In the genomic region with DNA sequence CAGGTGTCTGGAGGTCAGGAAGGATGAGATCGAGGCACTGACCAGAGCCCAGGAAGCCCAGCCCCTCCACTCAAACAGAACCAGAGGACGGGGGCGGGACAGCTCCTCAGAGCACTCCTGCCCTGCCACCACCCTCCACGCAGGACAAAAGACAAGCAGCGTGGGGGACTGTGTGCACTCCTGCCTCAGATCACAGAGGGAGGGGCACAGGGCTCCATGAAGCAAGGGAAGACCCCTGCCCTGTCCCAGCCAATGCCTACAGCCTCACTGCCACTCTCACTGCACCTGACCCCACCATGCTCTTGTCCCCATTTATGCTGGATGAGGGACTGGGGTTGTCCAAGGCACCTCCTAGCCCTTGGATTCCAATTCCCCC, we compare ENCODE assay signal across 17 cellular contexts.
DNase-seq lines count a peak whose midpoint lies in the region; ATAC-seq, FAIRE-seq and TF ChIP-seq lines count a peak whose summit lies in the region.
"Had no signal": no experiment of that assay in that cellular context is flagged by ENCODE, and none has a peak within 500 bp of the region (broad histone marks: within the 10 kb centered on the region; RNA-seq: fewer than 3 reads in every experiment).

No MANE protein-coding gene starts in this region.

- H3K9me3 ChIP-seq in left ventricle myocardium inferior (replicated peaks) (no peaks in the 10 kb centered on the region), endothelial cell of umbilical vein (replicated peaks; ENCODE audit: control insufficient read depth, insufficient read depth, low read length) (no peaks in the 10 kb centered on the region), upper lobe of right lung (no peaks in the 10 kb centered on the region), esophagus squamous epithelium (no peaks in the 10 kb centered on the region)
- H3K9me3 ChIP-seq: breast epithelium, heart left ventricle, right lobe of liver, testis had no signal

- H3K27me3 ChIP-seq in left ventricle myocardium inferior (ENCODE audit: low read depth), result no peaks in the 10 kb centered on the region
- H3K27me3 ChIP-seq in endothelial cell of umbilical vein (ENCODE audit: control insufficient read depth in 2 of 2, insufficient read depth in 2 of 2, low read length in 2 of 2), result no peaks in the 10 kb centered on the region
- H3K27me3 ChIP-seq in upper lobe of right lung, result no peaks in the 10 kb centered on the region
- no peaks in the 10 kb centered on the region for H3K27me3 ChIP-seq in esophagus squamous epithelium
- H3K27me3 ChIP-seq: breast epithelium, heart left ventricle, right lobe of liver, testis had no signal

- peak; percentile 6 for DNase-seq in left ventricle myocardium inferior
- DNase-seq in left cardiac atrium, result no peak
- no peak for DNase-seq in endothelial cell of umbilical vein (ENCODE audit: low read depth, low spot score)
- DNase-seq in upper lobe of right lung, result peak; percentile 45
- DNase-seq in esophagus squamous epithelium (lab: John Stamatoyannopoulos, UW), result no peak
- DNase-seq: activated gamma-delta T cell treated with Interleukin-2 at 50 U/mL for 16 hours; NCI-H187; SHP77 treated with DMSO at 0.1 percent for 48 hours; stimulated activated CD4-positive, alpha-beta T cell treated with anti-CD3 and anti-CD28 coated beads, Interleukin-2, amount 100 ng/mL, for 48 hours had no signal

- no peak for ATAC-seq in left cardiac atrium
- peak; percentile 4 for ATAC-seq in upper lobe of right lung
- ATAC-seq in GM21723 (IDR thresholded peaks at IDR 0.05; ENCODE audit: unreplicated experiment), result no peak
- ATAC-seq in HG02981 (IDR thresholded peaks at IDR 0.05; ENCODE audit: unreplicated experiment), result no peak
- ATAC-seq: heart left ventricle had no signal

- WGBS in esophagus squamous epithelium, 2 donors, result 59 to 63% methylated on average over 5 of the region's 5 CpGs

- no TSS peak for BruUV-seq in endothelial cell of umbilical vein (replicated peaks; lab: Mats Ljungman, UMichigan)

- no peak overlapping the region for H3K9ac ChIP-seq in endothelial cell of umbilical vein (replicated peaks; ENCODE audit: extremely low read depth, insufficient read depth, low read length)

- no peak for FAIRE-seq in endothelial cell of umbilical vein (lab: Jason Lieb, UNC)
- FAIRE-seq: islet of Langerhans had no signal

- no peaks in the 10 kb centered on the region for H4K20me1 ChIP-seq in endothelial cell of umbilical vein (replicated peaks; ENCODE audit: control insufficient read depth, extremely low read depth, insufficient read depth, low read length)

- H3K9me1 ChIP-seq in endothelial cell of umbilical vein (replicated peaks; ENCODE audit: control insufficient read depth, extremely low read depth, insufficient read depth, low read length), result no peaks in the 10 kb centered on the region

- H3K4me1 ChIP-seq in left ventricle myocardium inferior, result peaks cover 14% of the 10 kb centered on the region
- H3K4me1 ChIP-seq in endothelial cell of umbilical vein (ENCODE audit: control insufficient read depth, extremely low read depth, insufficient read depth, low read length), result no peaks in the 10 kb centered on the region
- H3K4me1 ChIP-seq in upper lobe of right lung, result no peaks in the 10 kb centered on the region
- H3K4me1 ChIP-seq in esophagus squamous epithelium, result peaks cover 0 to 18% (median 0%) of the 10 kb centered on the region in 3 donors
- H3K4me1 ChIP-seq: breast epithelium, right lobe of liver, testis had no signal

- peaks cover 11% of the 10 kb centered on the region for H3K79me2 ChIP-seq in endothelial cell of umbilical vein (ENCODE audit: control insufficient read depth, insufficient read depth, low read length)

- POLR2A ChIA-PET in endothelial cell of umbilical vein (lab: Charles Lee), result no interaction called here

- dilution Hi-C loops in endothelial cell of umbilical vein (cut with MboI; ENCODE audit: extremely low pct_ligation_motif_present, low sequenced_read_pairs), result no loop called here

- H2AFZ ChIP-seq in endothelial cell of umbilical vein (ENCODE audit: low read depth, low read length), result no peak overlapping the region

- TF ChIP-seq POLR2A in endothelial cell of umbilical vein (IDR thresholded peaks at IDR 0.05; ENCODE audit: low read depth, low read length), result no peak
- TF ChIP-seq POLR2A in esophagus squamous epithelium (IDR thresholded peaks at IDR 0.05), result no peak

- CTCF ChIA-PET in endothelial cell of umbilical vein (lab: Charles Lee), result interaction anchor here (0.7 to 2.8 kb wide), 9 partner anchors 10 to 218 kb away, joined by 3 to 36 read pairs (median 4); no protein-coding TSS in a partner anchor

- H3K4me3 ChIP-seq in left ventricle myocardium inferior (no peak overlapping the region), endothelial cell of umbilical vein (replicated peaks in 1 of 3; ENCODE audit: insufficient read depth in 1 of 3, low read depth in 1 of 3, low read length in 3 of 3) (no peak overlapping the region), upper lobe of right lung (no peak overlapping the region), esophagus squamous epithelium (no peak overlapping the region)
- H3K4me3 ChIP-seq: breast epithelium, heart left ventricle, right lobe of liver, testis had no signal

- intact Hi-C loops in left ventricle myocardium inferior (cut with micrococcal nuclease), result no loop called here
- intact Hi-C loops in left cardiac atrium (cut with DNase I), result no loop called here
- intact Hi-C loops in endothelial cell of umbilical vein (cut with micrococcal nuclease), result loop anchor here (1.0 kb wide), 2 partner anchors 32 to 217 kb away; no protein-coding TSS in a partner anchor
- intact Hi-C loops in upper lobe of right lung (cut with DNase I), result no loop called here
- intact Hi-C loops in esophagus squamous epithelium (cut with DNase I), result no loop called here

- H3K4me2 ChIP-seq in endothelial cell of umbilical vein (ENCODE audit: insufficient read depth, low read length), result no peak overlapping the region

- peaks cover 36% of the 10 kb centered on the region for H3K36me3 ChIP-seq in left ventricle myocardium inferior
- H3K36me3 ChIP-seq in endothelial cell of umbilical vein (ENCODE audit: control insufficient read depth in 2 of 2, extremely low read depth in 1 of 2, insufficient read depth in 2 of 2, low read length in 2 of 2), result peaks cover 52 to 72% of the 10 kb centered on the region in 2 experiments
- H3K36me3 ChIP-seq in upper lobe of right lung, result peaks cover 54% of the 10 kb centered on the region
- peaks cover 6 to 99% (median 9%) of the 10 kb centered on the region in 3 donors for H3K36me3 ChIP-seq in esophagus squamous epithelium
- H3K36me3 ChIP-seq: breast epithelium, right lobe of liver had no signal

- TF ChIP-seq CTCF in left ventricle myocardium inferior (IDR thresholded peaks at IDR 0.05; ENCODE audit: borderline replicate concordance) (no peak), VCaP (conservative IDR thresholded peaks at IDR 0.05) (peak; percentile 49), endothelial cell of umbilical vein (IDR thresholded peaks at IDR 0.05; ENCODE audit: extremely low read depth in 1 of 2, insufficient read depth in 1 of 2, low read depth in 1 of 2, low read length in 2 of 2) (no peak), upper lobe of right lung (IDR thresholded peaks at IDR 0.05) (no peak), esophagus squamous epithelium (IDR thresholded peaks at IDR 0.05) (no peak)

- H3K27ac ChIP-seq in left ventricle myocardium inferior (replicated peaks) (no peak overlapping the region), VCaP (no peak overlapping the region), endothelial cell of umbilical vein (ENCODE audit: insufficient read depth, low read depth, low read length) (no peak overlapping the region), upper lobe of right lung (no peak overlapping the region), esophagus squamous epithelium (no peak overlapping the region)
- H3K27ac ChIP-seq: breast epithelium, heart left ventricle, right lobe of liver, testis had no signal

TF ChIP-seq in endothelial cell of umbilical vein, 7 proteins besides CTCF, POLR2A, EP300 and RAD21:
- TF ChIP-seq POLR2AphosphoS5 (IDR thresholded peaks at IDR 0.05; ENCODE audit: insufficient read depth, low read depth, low read length), result peak; percentile 3
- no peak for TF ChIP-seq EZH2 (IDR thresholded peaks at IDR 0.05; ENCODE audit: borderline replicate concordance, low read depth, low read length, severe bottlenecking)

Comparison
In these comparisons a context has a peak if more than half of its experiments do, and no peak if none do; other contexts are left out.
1. DNase-seq: peak in left ventricle myocardium inferior (single experiment) and upper lobe of right lung (single experiment); none in left cardiac atrium (single experiment), endothelial cell of umbilical vein (single experiment) and esophagus squamous epithelium (single experiment).